26 cellular contexts compared by ENCODE assay signal in genomic region chr10:52491246-52492000, GRCh38.
DNase-seq lines count a peak whose midpoint lies in the region; ATAC-seq and TF ChIP-seq lines count a peak whose summit lies in the region.
"Had no signal": no experiment of that assay in that cellular context is flagged by ENCODE, and none has a peak within 500 bp of the region (broad histone marks: within the 10 kb centered on the region; RNA-seq: fewer than 3 reads in every experiment).

No MANE protein-coding gene starts in this region.

- H4K20me1 ChIP-seq in SK-N-SH (ENCODE audit: insufficient read depth) (no peaks in the 10 kb centered on the region), fibroblast of lung (ENCODE audit: control insufficient read depth, extremely low read depth, insufficient read depth, low read length) (no peaks in the 10 kb centered on the region), smooth muscle cell (ENCODE audit: low read depth) (no peaks in the 10 kb centered on the region)

- DNase-seq in H4 (ENCODE audit: low spot score) (peak; percentile 7), SK-N-SH (no peak), fibroblast of lung (ENCODE audit: low read depth in 2 of 2) (peak; percentile 22 to 66), smooth muscle cell (lab: John Stamatoyannopoulos, UW; ENCODE audit: unreplicated experiment) (no peak), inferior parietal cortex (ENCODE audit: extremely low spot score) (no peak), SW480 (ENCODE audit: low spot score) (no peak)
- no peak for DNase-seq in activated naive CD4-positive, alpha-beta T cell (lab: John Stamatoyannopoulos, UW)
- DNase-seq: activated CD4-positive, alpha-beta T cell treated with anti-CD3 and anti-CD28 coated beads for 48 hours; activated CD8-positive, alpha-beta memory T cell treated with anti-CD3 and anti-CD28 coated beads, Interleukin-2, amount 50 U/mL, for 4 hours; activated gamma-delta T cell; amygdala; cerebellar nuclear complex; DMS 273 treated with DMSO at 0.1 percent for 48 hours; effector memory CD4-positive, alpha-beta T cell; foreskin melanocyte; mesendoderm; NCI-H1105 treated with DMSO at 0.1 percent for 48 hours; NCI-H2107; NCI-H524; stimulated activated CD4-positive, alpha-beta T cell treated with anti-CD3 and anti-CD28 coated beads, Interleukin-4, amount 100 ng/mL, for 24 hours; SW 1271; upper lobe of right lung had no signal

- CTCF ChIA-PET in SK-N-SH (lab: Yijun Ruan, JAX): interaction anchor here (0.8 to 9.5 kb wide), 5 partner anchors 113 to 290 kb away, joined by 3 to 185 read pairs (median 3); partner anchors contain the start of gene DKK1

- H3K4me2 ChIP-seq in SK-N-SH: peak overlapping the region; percentile 37
- no peak overlapping the region for H3K4me2 ChIP-seq in fibroblast of lung (ENCODE audit: extremely low read depth, insufficient read depth, low read length)
- peak overlapping the region; percentile 31 for H3K4me2 ChIP-seq in smooth muscle cell

- peaks cover 26% of the 10 kb centered on the region for H3F3A ChIP-seq in SK-N-SH (replicated peaks; ENCODE audit: insufficient read depth)
- no peaks in the 10 kb centered on the region for H3F3A ChIP-seq in smooth muscle cell (ENCODE audit: low read depth)

- POLR2A ChIA-PET in SK-N-SH (lab: Yijun Ruan, JAX): no interaction called here

- no peaks in the 10 kb centered on the region for H3K36me3 ChIP-seq in SK-N-SH (replicated peaks in 1 of 2; ENCODE audit: control insufficient read depth in 1 of 2, insufficient read depth in 2 of 2, low read length in 1 of 2)
- H3K36me3 ChIP-seq in fibroblast of lung (ENCODE audit: control insufficient read depth, insufficient read depth, low read length): no peaks in the 10 kb centered on the region
- no peaks in the 10 kb centered on the region for H3K36me3 ChIP-seq in smooth muscle cell (ENCODE audit: low read depth)
- H3K36me3 ChIP-seq: prostate gland, upper lobe of right lung had no signal

- TF ChIP-seq EP300 in SK-N-SH (IDR thresholded peaks at IDR 0.05; ENCODE audit: borderline replicate concordance in 1 of 2, low read depth in 1 of 2, low read length in 1 of 2): no peak

- no peaks in the 10 kb centered on the region for H3K9me2 ChIP-seq in SK-N-SH

- no peaks in the 10 kb centered on the region for H3K27me3 ChIP-seq in SK-N-SH (ENCODE audit: insufficient read depth)
- H3K27me3 ChIP-seq in fibroblast of lung (ENCODE audit: control insufficient read depth, insufficient read depth, low read length): no peaks in the 10 kb centered on the region
- H3K27me3 ChIP-seq in smooth muscle cell (ENCODE audit: low read depth): no peaks in the 10 kb centered on the region
- H3K27me3 ChIP-seq: upper lobe of right lung had no signal

- no peak for ATAC-seq in HG03457 (IDR thresholded peaks at IDR 0.05; ENCODE audit: unreplicated experiment)
- ATAC-seq: upper lobe of right lung had no signal

- H3K79me2 ChIP-seq in SK-N-SH (ENCODE audit: insufficient read depth): no peaks in the 10 kb centered on the region
- no peaks in the 10 kb centered on the region for H3K79me2 ChIP-seq in fibroblast of lung (ENCODE audit: control insufficient read depth, insufficient read depth, low read length)
- no peaks in the 10 kb centered on the region for H3K79me2 ChIP-seq in smooth muscle cell (ENCODE audit: low read depth)

- 76% methylated on average over 6 of the region's 6 CpGs for WGBS in SK-N-SH (ENCODE audit: low lambda C conversion rate)
- WGBS in smooth muscle cell (ENCODE audit: low lambda C conversion rate): 73% methylated on average over 6 of the region's 6 CpGs

- H3K9ac ChIP-seq in SK-N-SH: no peak overlapping the region
- no peak overlapping the region for H3K9ac ChIP-seq in fibroblast of lung (ENCODE audit: insufficient read depth, low read length)
- H3K9ac ChIP-seq in smooth muscle cell (ENCODE audit: low read depth): no peak overlapping the region

- TF ChIP-seq CTCF in SK-N-SH (IDR thresholded peaks at IDR 0.05) (no peak), fibroblast of lung (conservative IDR thresholded peaks at IDR 0.05 in 1 of 2, IDR thresholded peaks at IDR 0.05 in 1 of 2; ENCODE audit: low read depth in 1 of 2, low read length in 2 of 2) (no peak), smooth muscle cell (IDR thresholded peaks at IDR 0.05; ENCODE audit: borderline replicate concordance, insufficient read depth, poor library complexity, severe bottlenecking) (no peak)

- no peak for TF ChIP-seq RAD21 in SK-N-SH (IDR thresholded peaks at IDR 0.05; ENCODE audit: low read length)

- H3K9me3 ChIP-seq in SK-N-SH (no peaks in the 10 kb centered on the region), fibroblast of lung (ENCODE audit: control insufficient read depth, insufficient read depth, low read depth, low read length) (no peaks in the 10 kb centered on the region), smooth muscle cell (replicated peaks; ENCODE audit: low read depth) (no peaks in the 10 kb centered on the region)
- H3K9me3 ChIP-seq: prostate gland, upper lobe of right lung had no signal

- H2AFZ ChIP-seq in SK-N-SH (ENCODE audit: low read depth) (peak overlapping the region; percentile 54), fibroblast of lung (ENCODE audit: low read length) (no peak overlapping the region), smooth muscle cell (ENCODE audit: low read depth) (peak overlapping the region; percentile 11)

- H3K4me1 ChIP-seq in SK-N-SH (ENCODE audit: control insufficient read depth in 1 of 2, insufficient read depth in 2 of 2, low read depth in 1 of 2, low read length in 1 of 2): peaks cover 7 to 9% of the 10 kb centered on the region in 2 experiments; a peak in 2 of 4 replicates
- peaks cover 10% of the 10 kb centered on the region for H3K4me1 ChIP-seq in fibroblast of lung (ENCODE audit: control insufficient read depth, extremely low read depth, insufficient read depth, low read length)
- peaks cover 2% of the 10 kb centered on the region for H3K4me1 ChIP-seq in smooth muscle cell (ENCODE audit: low read depth)
- H3K4me1 ChIP-seq: prostate gland had no signal

- H3K4me3 ChIP-seq in SK-N-SH (ENCODE audit: low read depth in 2 of 2, low read length in 1 of 2) (no peak overlapping the region), fibroblast of lung (replicated peaks in 1 of 4; ENCODE audit: control extremely low read depth in 1 of 4, insufficient read depth in 1 of 4, low read depth in 3 of 4, low read length in 4 of 4) (no peak overlapping the region), smooth muscle cell (no peak overlapping the region)
- H3K4me3 ChIP-seq: prostate gland, skin epidermis, upper lobe of right lung had no signal

- peak overlapping the region in 1 of 2 experiments; percentile 47; a peak in 2 of 4 replicates for H3K27ac ChIP-seq in SK-N-SH (ENCODE audit: low read depth in 2 of 2, low read length in 1 of 2)
- no peak overlapping the region for H3K27ac ChIP-seq in fibroblast of lung (ENCODE audit: insufficient read depth, low read length)
- H3K27ac ChIP-seq in smooth muscle cell (ENCODE audit: low read depth): no peak overlapping the region
- H3K27ac ChIP-seq: prostate gland, RWPE1, upper lobe of right lung had no signal

TF ChIP-seq in SK-N-SH, 30 proteins besides CTCF, POLR2A, EP300 and RAD21:
- peak; percentile 3; the same call in 1 of the 2 replicates for TF ChIP-seq JUND (IDR thresholded peaks at IDR 0.05)
- TF ChIP-seq FOSL2 (IDR thresholded peaks at IDR 0.05; ENCODE audit: borderline replicate concordance, low read depth): peak; percentile 20; the same call in 1 of the 2 replicates
- no peak for TF ChIP-seq POLR2AphosphoS5 (IDR thresholded peaks at IDR 0.05; ENCODE audit: low read depth, low read length)

Comparison
In these comparisons a context has a peak if more than half of its experiments do, and no peak if none do; other contexts are left out.
1. DNase-seq: peak in H4 (single experiment) and fibroblast of lung (2 of 2); none in SK-N-SH (single experiment), smooth muscle cell (single experiment), inferior parietal cortex (single experiment), SW480 (single experiment) and activated naive CD4-positive, alpha-beta T cell (0 of 4).